8 cellular contexts compared by ENCODE assay signal in genomic region chr13:99200433-99201167, GRCh38. TPM values are rescaled to one million over a fixed set of nuclear protein-coding genes. Genes with fewer than 3 reads are reported as not detected.
DNase-seq lines count a peak whose midpoint lies in the region; ATAC-seq and TF ChIP-seq lines count a peak whose summit lies in the region.

A gene with protein sequence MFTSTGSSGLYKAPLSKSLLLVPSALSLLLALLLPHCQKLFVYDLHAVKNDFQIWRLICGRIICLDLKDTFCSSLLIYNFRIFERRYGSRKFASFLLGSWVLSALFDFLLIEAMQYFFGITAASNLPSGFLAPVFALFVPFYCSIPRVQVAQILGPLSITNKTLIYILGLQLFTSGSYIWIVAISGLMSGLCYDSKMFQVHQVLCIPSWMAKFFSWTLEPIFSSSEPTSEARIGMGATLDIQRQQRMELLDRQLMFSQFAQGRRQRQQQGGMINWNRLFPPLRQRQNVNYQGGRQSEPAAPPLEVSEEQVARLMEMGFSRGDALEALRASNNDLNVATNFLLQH (plus strand): TSS chr13:99200854. CDS start chr13:99200909, 55 bp downstream.

- intact Hi-C loops in left lung (cut with DNase I): no loop called here

- peaks cover 49 to 64% (median 53%) of the 10 kb centered on the region in 10 experiments for H3K4me1 ChIP-seq in BLaER1 treated with 17β-estradiol and CSF1 and Interleukin-3, amounts not matched to agents 10 nM and 100 nM
- H3K4me1 ChIP-seq in left lung: peaks cover 11 to 45% of the 10 kb centered on the region in 2 donors

- H3K4me1 Mint-ChIP-seq in activated CD4-positive, alpha-beta T cell treated with anti-CD3 and anti-CD28 coated beads, Interleukin-2, amount 10 ng/mL, durations not matched to agents 7 days and 5 days: peaks cover 66% of the 10 kb centered on the region

- peak in 1 of 2 donors; percentile 14 for TF ChIP-seq CTCF in left lung (IDR thresholded peaks at IDR 0.05)

- no peaks in the 10 kb centered on the region for H3K27me3 ChIP-seq in BLaER1 treated with 17β-estradiol and CSF1 and Interleukin-3, amounts not matched to agents 10 nM and 100 nM
- H3K27me3 ChIP-seq in left lung: no peaks in the 10 kb centered on the region

- H3K36me3 ChIP-seq in BLaER1 treated with 17β-estradiol and CSF1 and Interleukin-3, amounts not matched to agents 10 nM and 100 nM: peaks cover 1 to 23% (median 7%) of the 10 kb centered on the region in 11 experiments; a peak in 19 of 22 replicates
- H3K36me3 ChIP-seq in left lung: no peaks in the 10 kb centered on the region

- H3K36me3 Mint-ChIP-seq in activated CD4-positive, alpha-beta T cell treated with anti-CD3 and anti-CD28 coated beads, Interleukin-2, amount 10 ng/mL, durations not matched to agents 7 days and 5 days (ENCODE audit: low read depth): peaks cover 27% of the 10 kb centered on the region

- ATAC-seq in GM19324 (IDR thresholded peaks at IDR 0.05; ENCODE audit: low FRiP score, unreplicated experiment): peak; percentile 88
- peak; percentile 53 for ATAC-seq in HG03469 (IDR thresholded peaks at IDR 0.05; ENCODE audit: unreplicated experiment)
- ATAC-seq in left lung: peak; percentile 95

- H3K27ac Mint-ChIP-seq in activated CD4-positive, alpha-beta T cell treated with anti-CD3 and anti-CD28 coated beads, Interleukin-2, amount 10 ng/mL, durations not matched to agents 7 days and 5 days: peak within 1 kb of the TSS; percentile 92

- peak within 1 kb of the TSS; percentile 93 to 100 (median 99) for H3K27ac ChIP-seq in BLaER1 treated with 17β-estradiol and CSF1 and Interleukin-3, amounts not matched to agents 10 nM and 100 nM
- peak within 1 kb of the TSS; percentile 95 to 97 for H3K27ac ChIP-seq in left lung

- peaks cover 19 to 40% (median 34%) of the 10 kb centered on the region in 11 experiments; a peak in 20 of 22 replicates for H4K20me1 ChIP-seq in BLaER1 treated with 17β-estradiol and CSF1 and Interleukin-3, amounts not matched to agents 10 nM and 100 nM

- DNase-seq in NCI-H526 treated with DMSO at 0.1 percent for 48 hours (lab: John Stamatoyannopoulos, UW) (peak; percentile 94), cortex of kidney (lab: John Stamatoyannopoulos, UW) (peak; percentile 31), left lung (peak; percentile 95 to 99)
- peak; percentile 96 for DNase-seq in activated CD4-positive, alpha-beta T cell treated with anti-CD3 and anti-CD28 coated beads, Interleukin-2, amount 10 ng/mL, durations not matched to agents 7 days and 5 days
- DNase-seq in stimulated activated CD4-positive, alpha-beta T cell treated with anti-CD3 and anti-CD28 coated beads, Interleukin-2, amount 100 ng/mL, for 48 hours: peak; percentile 94 to 95

- no peaks in the 10 kb centered on the region for H3K27me3 Mint-ChIP-seq in activated CD4-positive, alpha-beta T cell treated with anti-CD3 and anti-CD28 coated beads, Interleukin-2, amount 10 ng/mL, durations not matched to agents 7 days and 5 days

- POLR2A ChIA-PET in activated CD4-positive, alpha-beta T cell treated with anti-CD3 and anti-CD28 coated beads, Interleukin-2, amount 10 ng/mL, durations not matched to agents 7 days and 5 days (lab: Charles Lee): interaction anchor here (0.7 to 2.6 kb wide), 2 partner anchors 57 to 87 kb away, joined by 3 to 13 read pairs; partner anchors contain the start of gene GPR18

- peak within 1 kb of the TSS; percentile 93 to 99 (median 98) for H3K9ac ChIP-seq in BLaER1 treated with 17β-estradiol and CSF1 and Interleukin-3, amounts not matched to agents 10 nM and 100 nM

- no peaks in the 10 kb centered on the region for H3K9me3 ChIP-seq in BLaER1 treated with 17β-estradiol and CSF1 and Interleukin-3, amounts not matched to agents 10 nM and 100 nM (replicated peaks in 1 of 11)
- H3K9me3 ChIP-seq in left lung: no peaks in the 10 kb centered on the region

- H3K4me3 Mint-ChIP-seq in activated CD4-positive, alpha-beta T cell treated with anti-CD3 and anti-CD28 coated beads, Interleukin-2, amount 10 ng/mL, durations not matched to agents 7 days and 5 days: peak within 1 kb of the TSS; percentile 87

- H3K9me3 Mint-ChIP-seq in activated CD4-positive, alpha-beta T cell treated with anti-CD3 and anti-CD28 coated beads, Interleukin-2, amount 10 ng/mL, durations not matched to agents 7 days and 5 days: no peaks in the 10 kb centered on the region

- H3K4me3 ChIP-seq in BLaER1 treated with 17β-estradiol and CSF1 and Interleukin-3, amounts not matched to agents 10 nM and 100 nM: peak within 1 kb of the TSS; percentile 82 to 99 (median 95)
- peak within 1 kb of the TSS; percentile 94 to 99 for H3K4me3 ChIP-seq in left lung

- H3K4me2 ChIP-seq in BLaER1 treated with 17β-estradiol and CSF1 and Interleukin-3, amounts not matched to agents 10 nM and 100 nM: peak within 1 kb of the TSS; percentile 74 to 94 (median 87)

- CTCF ChIA-PET in activated CD4-positive, alpha-beta T cell treated with anti-CD3 and anti-CD28 coated beads, Interleukin-2, amount 10 ng/mL, durations not matched to agents 7 days and 5 days (lab: Charles Lee): interaction anchor here (0.8 to 3.1 kb wide), 16 partner anchors 9 to 172 kb away, joined by 3 to 15 read pairs (median 4); partner anchors contain the start of gene GPR18

RNA-seq across cellular contexts. Expression of the gene that starts here (rescaled TPM):
- 10 to 100 TPM; 67.8 to 70.5 TPM for total RNA-seq in activated CD4-positive, alpha-beta T cell treated with anti-CD3 and anti-CD28 coated beads, Interleukin-2, amount 10 ng/mL, durations not matched to agents 7 days and 5 days
- 10 to 100 TPM; 56.1 to 57.4 TPM for total RNA-seq in left lung

Comparison
In these comparisons a context has a peak if more than half of its experiments do, and no peak if none do; other contexts are left out.
1. Peak in every context shown above with its lines: DNase-seq, ATAC-seq, H3K4me3 ChIP-seq and H3K27ac ChIP-seq.
2. DNase-seq: peak in every context shown above with its lines; median percentile 97 in left lung; 96 in activated CD4-positive, alpha-beta T cell treated with anti-CD3 and anti-CD28 coated beads, Interleukin-2, amount 10 ng/mL, durations not matched to agents 7 days and 5 days; 94 in stimulated activated CD4-positive, alpha-beta T cell treated with anti-CD3 and anti-CD28 coated beads, Interleukin-2, amount 100 ng/mL, for 48 hours; 94 in NCI-H526 treated with DMSO at 0.1 percent for 48 hours; 31 in cortex of kidney.